8 cellular contexts compared by ENCODE assay signal in the genomic region with DNA sequence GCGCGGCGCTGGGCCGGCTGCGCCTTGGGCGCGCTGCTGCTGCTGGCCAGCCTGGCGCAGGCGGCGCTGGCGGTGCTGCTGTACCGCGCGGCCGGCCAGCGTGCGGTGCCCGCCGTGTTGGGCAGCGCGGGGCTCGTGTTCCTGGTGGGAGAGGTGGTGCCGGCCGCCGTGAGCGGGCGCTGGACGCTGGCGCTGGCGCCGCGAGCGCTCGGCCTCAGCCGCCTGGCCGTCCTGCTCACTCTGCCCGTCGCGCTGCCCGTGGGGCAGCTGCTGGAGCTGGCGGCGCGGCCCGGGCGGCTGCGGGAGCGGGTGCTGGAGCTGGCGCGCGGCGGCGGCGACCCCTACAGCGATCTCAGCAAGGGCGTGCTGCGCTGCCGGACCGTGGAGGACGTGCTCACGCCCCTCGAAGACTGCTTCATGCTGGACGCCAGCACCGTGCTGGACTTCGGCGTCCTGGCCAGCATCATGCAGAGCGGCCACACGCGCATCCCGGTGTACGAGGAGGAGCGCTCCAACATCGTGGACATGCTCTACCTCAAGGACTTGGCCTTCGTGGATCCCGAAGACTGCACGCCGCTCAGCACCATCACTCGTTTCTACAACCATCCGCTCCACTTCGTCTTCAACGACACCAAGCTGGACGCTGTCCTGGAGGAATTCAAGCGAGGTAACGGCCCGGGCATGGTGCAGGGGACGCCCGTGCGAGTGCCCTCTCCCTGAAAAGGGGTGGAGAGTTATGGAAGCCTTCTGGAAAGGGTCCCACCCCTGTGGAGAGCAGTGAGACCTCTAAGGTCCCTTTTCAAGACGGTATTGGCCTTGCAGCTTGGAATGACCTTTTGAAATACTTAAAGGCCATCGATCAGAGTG. TPM values are rescaled to one million over a fixed set of nuclear protein-coding genes. Genes with fewer than 3 reads are reported as not detected.
A peak's percentile ranks its signal among the peaks of the same experiment; 100 is the strongest.
DNase-seq lines count a peak whose midpoint lies in the region; ATAC-seq and TF ChIP-seq lines count a peak whose summit lies in the region.

No MANE protein-coding gene starts in this region.

- peaks cover 6% of the 10 kb centered on the region for H3K36me3 Mint-ChIP-seq in activated naive CD4-positive, alpha-beta T cell treated with anti-CD3 and anti-CD28 coated beads for 36 hours (ENCODE audit: low read depth)
- no peaks in the 10 kb centered on the region for H3K36me3 Mint-ChIP-seq in chondrocyte (ENCODE audit: low read depth)

- H3K4me3 ChIP-seq in NB4 (ENCODE audit: low read depth, low read length) = peak overlapping the region; percentile 82
- peak overlapping the region; percentile 46 to 67 for H3K4me3 ChIP-seq in muscle layer of colon (ENCODE audit: low read depth in 1 of 2, low read length in 2 of 2)

- H3K36me3 ChIP-seq in muscle layer of colon (ENCODE audit: insufficient read depth, low read length) = peaks cover 4% of the 10 kb centered on the region

- TF ChIP-seq CTCF in NB4 (IDR thresholded peaks at IDR 0.05; ENCODE audit: low read depth, low read length) (no peak), chondrocyte (IDR thresholded peaks at IDR 0.05) (no peak)

- H3K27ac ChIP-seq in muscle layer of colon (ENCODE audit: low read depth, low read length) = peak overlapping the region; percentile 72

- no peak for DNase-seq in activated naive CD4-positive, alpha-beta T cell treated with anti-CD3 and anti-CD28 coated beads for 36 hours
- no peak for DNase-seq in activated naive CD4-positive, alpha-beta T cell treated with Interleukin-2 at 50 U/mL for 16 hours
- DNase-seq in NB4 (ENCODE audit: low read depth) (peak; percentile 49), chondrocyte (ENCODE audit: low spot score) (no peak), H4 (ENCODE audit: low spot score) (no peak), iPS-NIHi11 (ENCODE audit: low spot score) (no peak)

- no peak overlapping the region for H3K9ac ChIP-seq in muscle layer of colon (ENCODE audit: low read length)

- peak overlapping the region; percentile 77 for H3K4me3 Mint-ChIP-seq in activated naive CD4-positive, alpha-beta T cell treated with anti-CD3 and anti-CD28 coated beads for 36 hours
- H3K4me3 Mint-ChIP-seq in chondrocyte (ENCODE audit: unreplicated experiment) = peak overlapping the region; percentile 70

- ATAC-seq in HG03159 (IDR thresholded peaks at IDR 0.05; ENCODE audit: unreplicated experiment) = no peak

- peaks cover 53% of the 10 kb centered on the region for H3K4me1 ChIP-seq in muscle layer of colon (ENCODE audit: insufficient read depth, low read length)

- H3K27ac Mint-ChIP-seq in activated naive CD4-positive, alpha-beta T cell treated with anti-CD3 and anti-CD28 coated beads for 36 hours = no peak overlapping the region
- H3K27ac Mint-ChIP-seq in chondrocyte (ENCODE audit: unreplicated experiment) = no peak overlapping the region

- no peaks in the 10 kb centered on the region for H3K9me3 ChIP-seq in muscle layer of colon (ENCODE audit: low read length)

- no peaks in the 10 kb centered on the region for H3K27me3 Mint-ChIP-seq in activated naive CD4-positive, alpha-beta T cell treated with anti-CD3 and anti-CD28 coated beads for 36 hours (ENCODE audit: low read depth)
- H3K27me3 Mint-ChIP-seq in chondrocyte (ENCODE audit: low read depth) = no peaks in the 10 kb centered on the region

- H3K4me1 Mint-ChIP-seq in activated naive CD4-positive, alpha-beta T cell treated with anti-CD3 and anti-CD28 coated beads for 36 hours (ENCODE audit: low read depth) = peaks cover 59% of the 10 kb centered on the region
- H3K4me1 Mint-ChIP-seq in chondrocyte (ENCODE audit: low read depth) = peaks cover 22% of the 10 kb centered on the region

- intact Hi-C loops in activated naive CD4-positive, alpha-beta T cell treated with anti-CD3 and anti-CD28 coated beads for 36 hours (cut with micrococcal nuclease) = loop anchor here (1.0 to 5.0 kb wide), 8 partner anchors 22 to 495 kb away; partner anchors contain the start of genes ANKRD36, ANKRD39, CNNM4 and KANSL3

- H3K27me3 ChIP-seq in muscle layer of colon (ENCODE audit: control insufficient read depth in 1 of 2, insufficient read depth in 2 of 2, low read length in 2 of 2) = no peaks in the 10 kb centered on the region

- H3K9me3 Mint-ChIP-seq in activated naive CD4-positive, alpha-beta T cell treated with anti-CD3 and anti-CD28 coated beads for 36 hours = no peaks in the 10 kb centered on the region
- H3K9me3 Mint-ChIP-seq in chondrocyte (ENCODE audit: low read depth) = no peaks in the 10 kb centered on the region

- TF ChIP-seq POLR2A in NB4 (IDR thresholded peaks at IDR 0.05; ENCODE audit: extremely low read depth, insufficient read length) = no peak

- CTCF ChIA-PET in activated naive CD4-positive, alpha-beta T cell treated with anti-CD3 and anti-CD28 coated beads for 36 hours (lab: Charles Lee) = interaction anchor here (1.1 to 4.0 kb wide), 3 partner anchors 14 to 134 kb away, joined by 3 to 20 read pairs (median 6); no protein-coding TSS in a partner anchor

RNA-seq across cellular contexts. Expression of gene CNNM3, which starts 1.0 kb away (rescaled TPM):
- 10 to 100 TPM; 17.3 to 19.9 TPM for total RNA-seq in activated naive CD4-positive, alpha-beta T cell treated with anti-CD3 and anti-CD28 coated beads for 36 hours
- 10.2 to 14.0 TPM (median 10.4 TPM) in 3 replicates for total RNA-seq in chondrocyte
- total RNA-seq in H4 (2014; rRNA removed; shearing (Covaris generic)) = 3.4 and 3.5 TPM in 2 replicates

RNA-seq across cellular contexts. Expression of gene ANKRD23, which starts 26.8 kb away (rescaled TPM):
- 1 to 10 TPM; 3.3 to 4.2 TPM for total RNA-seq in activated naive CD4-positive, alpha-beta T cell treated with anti-CD3 and anti-CD28 coated beads for 36 hours
- 1.9 to 4.4 TPM (median 3.2 TPM) in 3 replicates for total RNA-seq in chondrocyte
- 0.55 and 0.58 TPM in 2 replicates for total RNA-seq in H4 (2014; rRNA removed; shearing (Covaris generic))

RNA-seq across cellular contexts. Expression of gene ANKRD39, which starts 40.7 kb away (rescaled TPM):
- total RNA-seq in activated naive CD4-positive, alpha-beta T cell treated with anti-CD3 and anti-CD28 coated beads for 36 hours = 10 to 100 TPM; 25.0 to 27.3 TPM
- total RNA-seq in chondrocyte = 7.9 to 11.2 TPM (median 8.3 TPM) in 3 replicates
- 11.0 and 17.7 TPM in 2 replicates for total RNA-seq in H4 (2014; rRNA removed; shearing (Covaris generic))

RNA-seq across cellular contexts. Expression of gene SEMA4C, which starts 52.8 kb away (rescaled TPM):
- total RNA-seq in activated naive CD4-positive, alpha-beta T cell treated with anti-CD3 and anti-CD28 coated beads for 36 hours = 1 to 10 TPM; 7.7 to 8.5 TPM
- 20.4 to 26.7 TPM (median 24.8 TPM) in 3 replicates for total RNA-seq in chondrocyte
- 15.9 and 18.0 TPM in 2 replicates for total RNA-seq in H4 (2014; rRNA removed; shearing (Covaris generic))

RNA-seq across cellular contexts. Expression of gene CNNM4, which starts 56.4 kb away (rescaled TPM):
- 1 to 10 TPM; 5.6 to 6.0 TPM for total RNA-seq in activated naive CD4-positive, alpha-beta T cell treated with anti-CD3 and anti-CD28 coated beads for 36 hours
- 7.6 to 8.3 TPM (median 7.7 TPM) in 3 replicates for total RNA-seq in chondrocyte
- 3.0 and 3.4 TPM in 2 replicates for total RNA-seq in H4 (2014; rRNA removed; shearing (Covaris generic))
